ENCODE assay signal across 1 cellular context in genomic region chr7:16905300-16906044, GRCh38.
TF ChIP-seq lines count a peak whose summit lies in the region.

No MANE protein-coding gene starts in this region.

TF ChIP-seq in HepG2, 621 proteins besides CTCF, POLR2A, EP300 and RAD21 (continued from another document):
- TF ChIP-seq PAXIP1 (CRISPR knock-in tag; conservative IDR thresholded peaks at IDR 0.05): peak; percentile 45; the same call in 1 of the 2 replicates
- TF ChIP-seq SOX13 (IDR thresholded peaks at IDR 0.05): no peak
- peak in 1 of 2 experiments; percentile 51; a peak in 2 of 4 replicates for TF ChIP-seq SOX13 (CRISPR knock-in tag; conservative IDR thresholded peaks at IDR 0.05 in 1 of 2, IDR thresholded peaks at IDR 0.05 in 1 of 2)
- TF ChIP-seq ZNF652 (CRISPR knock-in tag; IDR thresholded peaks at IDR 0.05; ENCODE audit: borderline replicate concordance, low read depth): peak; percentile 85
- TF ChIP-seq SOX6 (IDR thresholded peaks at IDR 0.05): no peak
- peak; percentile 33; the same call in 1 of the 2 replicates for TF ChIP-seq SOX6 (CRISPR knock-in tag; IDR thresholded peaks at IDR 0.05)
